In the genomic region with DNA sequence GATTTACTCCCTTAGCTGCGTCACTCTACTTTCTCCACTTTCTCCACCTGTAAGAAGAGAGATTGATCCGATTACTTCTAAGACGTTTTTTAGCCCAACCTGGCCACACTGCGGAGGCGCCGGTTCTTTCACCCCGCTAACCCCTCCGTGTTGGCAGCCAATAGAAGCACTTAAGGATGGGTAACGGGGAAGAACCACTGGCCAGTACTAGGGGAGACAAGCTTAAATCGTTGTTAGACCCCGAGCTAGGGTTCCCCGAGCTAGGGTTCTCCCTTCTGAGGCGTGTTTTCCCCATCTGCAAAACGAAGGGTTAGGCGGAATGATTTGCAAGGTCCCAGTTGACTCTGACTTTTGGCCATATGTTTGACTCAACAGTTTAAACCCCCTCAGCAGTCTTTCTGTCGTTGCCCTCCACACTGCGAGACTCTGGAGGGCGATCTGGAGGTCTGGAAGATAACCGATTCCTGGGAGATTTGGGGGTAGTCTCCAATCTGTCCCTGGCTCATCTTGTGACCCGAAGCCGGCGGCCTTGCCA, we compare ENCODE assay signal across 7 cellular contexts. TPM values are rescaled to one million over a fixed set of nuclear protein-coding genes. Genes with fewer than 3 reads are reported as not detected.
DNase-seq lines count a peak whose midpoint lies in the region; ATAC-seq, FAIRE-seq and TF ChIP-seq lines count a peak whose summit lies in the region.

No MANE protein-coding gene starts in this region.

- no peaks in the 10 kb centered on the region for H3K27me3 ChIP-seq in K562 (ENCODE audit: control insufficient read depth in 2 of 2, insufficient read depth in 2 of 2, low read length in 2 of 2)
- H3K27me3 ChIP-seq in testis, result no peaks in the 10 kb centered on the region

- peak overlapping the region; percentile 82 to 93 for H3K9ac ChIP-seq in K562 (ENCODE audit: insufficient read depth in 1 of 2, low read depth in 2 of 2, low read length in 2 of 2)

- H3K4me1 ChIP-seq in K562 (replicated peaks in 1 of 2; ENCODE audit: control insufficient read depth in 2 of 2, insufficient read depth in 2 of 2, low read length in 2 of 2), result peaks cover 0 to 3% of the 10 kb centered on the region in 2 experiments; a peak in 1 of 5 replicates
- peaks cover 7% of the 10 kb centered on the region for H3K4me1 ChIP-seq in testis

- peak; percentile 5 for ATAC-seq in GM21576 (IDR thresholded peaks at IDR 0.05; ENCODE audit: unreplicated experiment)
- ATAC-seq in K562, result peak; percentile 29
- ATAC-seq in left colon, result peak; percentile 1

- peaks cover 21% of the 10 kb centered on the region; the same call in 2 of the 3 replicates for H3K36me3 ChIP-seq in K562 (ENCODE audit: control insufficient read depth, insufficient read depth, low read length)
- H3K36me3 ChIP-seq in testis (ENCODE audit: low read depth, missing control alignments), result no peaks in the 10 kb centered on the region

- peaks cover 48% of the 10 kb centered on the region for H3K79me2 ChIP-seq in K562 (ENCODE audit: control insufficient read depth, insufficient read depth, low read length)

- in situ Hi-C loops in K562 (cut with MboI), result no loop called here

- no peak for TF ChIP-seq EP300 in K562 (IDR thresholded peaks at IDR 0.05; ENCODE audit: low read length)

- H4K20me1 ChIP-seq in K562 (replicated peaks; ENCODE audit: control insufficient read depth, insufficient read depth, low read length), result no peaks in the 10 kb centered on the region

- intact Hi-C loops in K562 (cut with micrococcal nuclease), result loop anchor here (2.0 kb wide), 2 partner anchors 74 to 656 kb away; a partner anchor contains a TSS
- intact Hi-C loops in left colon (cut with DNase I, micrococcal nuclease), result no loop called here
- intact Hi-C loops in testis (cut with DNase I; ENCODE audit: low total_unique reads), result no loop called here

- peak overlapping the region; percentile 92 for H3K4me2 ChIP-seq in K562 (ENCODE audit: insufficient read depth, low read length)

- H3K4me3 ChIP-seq in GM12864 (ENCODE audit: low read depth, low read length), result peak overlapping the region; percentile 98
- peak overlapping the region; percentile 71 for H3K4me3 ChIP-seq in LNCaP clone FGC (ENCODE audit: low read depth, low read length)
- H3K4me3 ChIP-seq in K562, result peak overlapping the region; percentile 62
- peak overlapping the region; percentile 84 to 88 for H3K4me3 ChIP-seq in testis

- DNase-seq in GM12864 (ENCODE audit: low read depth), result no peak
- no peak for DNase-seq in LNCaP clone FGC (ENCODE audit: low read depth)
- peak in 2 of 4 experiments; percentile 14 to 45 for DNase-seq in K562 (ENCODE audit: extremely low read depth in 1 of 4, low spot score in 3 of 4)
- DNase-seq in left colon, result peak in 1 of 2 donors; percentile 18
- DNase-seq in testis, result peak; percentile 36
- DNase-seq in HuH-7 (ENCODE audit: low spot score), result no peak

- H3K9me1 ChIP-seq in K562 (ENCODE audit: control insufficient read depth, insufficient read depth, low read length), result no peaks in the 10 kb centered on the region

- no peak for TF ChIP-seq POLR2A in K562 (conservative IDR thresholded peaks at IDR 0.05)
- TF ChIP-seq POLR2A in testis (IDR thresholded peaks at IDR 0.05), result no peak

- peak overlapping the region; percentile 87 for H3K27ac ChIP-seq in K562 (ENCODE audit: extremely low read depth, low read depth, low read length)
- H3K27ac ChIP-seq in testis, result peak overlapping the region; percentile 90 to 92

- FAIRE-seq in K562 (lab: Jason Lieb, UNC), result peak; percentile 77

- BruUV-seq in K562 (replicated peaks; lab: Mats Ljungman, UMichigan), result TSS peak; percentile 73

- peak overlapping the region; percentile 98 for H2AFZ ChIP-seq in K562 (ENCODE audit: low read depth, low read length)

- CTCF ChIA-PET in K562 (lab: Yijun Ruan, JAX; ENCODE audit: low intra/inter-chr PET ratio), result no interaction called here

- H3K9me3 ChIP-seq in K562 (replicated peaks; ENCODE audit: control insufficient read depth, insufficient read depth, low read depth, low read length), result 0 out of 2 replicates have a peak, but pooled peaks cover 2% of the 10 kb centered on the region
- no peaks in the 10 kb centered on the region for H3K9me3 ChIP-seq in testis

- POLR2A ChIA-PET in K562 (lab: Yijun Ruan, JAX), result interaction anchor here (0.6 to 1.6 kb wide), 12 partner anchors 8 to 620 kb away, joined by 3 to 6 read pairs (median 4); a partner anchor contains a TSS

- TF ChIP-seq CTCF in GM12864 (IDR thresholded peaks at IDR 0.05; ENCODE audit: low read depth, low read length, missing control alignments), result no peak
- TF ChIP-seq CTCF in LNCaP clone FGC (IDR thresholded peaks at IDR 0.05; ENCODE audit: control insufficient read depth, extremely low read depth, insufficient read depth), result no peak
- peak in 1 of 3 experiments; percentile 4; a peak in 1 of 6 replicates for TF ChIP-seq CTCF in K562 (IDR thresholded peaks at IDR 0.05 in 2 of 3, conservative IDR thresholded peaks at IDR 0.05 in 1 of 3; ENCODE audit: insufficient read depth in 2 of 3, low read depth in 1 of 3, low read length in 3 of 3)
- TF ChIP-seq CTCF in testis (IDR thresholded peaks at IDR 0.05), result no peak

- TF ChIP-seq RAD21 in K562 (CRISPR knock-in tag; conservative IDR thresholded peaks at IDR 0.05 in 1 of 2, IDR thresholded peaks at IDR 0.05 in 1 of 2), result no peak

- WGBS in K562 (ENCODE audit: insufficient coverage, low coverage, missing lambda C conversion rate), result 2% methylated on average over 22 of the region's 22 CpGs
- 4 to 7% methylated on average over 22 of the region's 22 CpGs for WGBS in testis, 2 donors

TF ChIP-seq in K562, 482 proteins besides CTCF, POLR2A, EP300 and RAD21 (continues in another document):
- TF ChIP-seq PHB2 (IDR thresholded peaks at IDR 0.05; ENCODE audit: low read depth), result no peak
- 0 out of 2 replicates have a peak, but pooled peaks have one; percentile 5 for TF ChIP-seq HLTF (IDR thresholded peaks at IDR 0.05)
- TF ChIP-seq TCF7 (IDR thresholded peaks at IDR 0.05; ENCODE audit: borderline replicate concordance), result peak; percentile 29; the same call in 1 of the 2 replicates
- no peak for TF ChIP-seq MCM2 (IDR thresholded peaks at IDR 0.05; ENCODE audit: low read depth)
- TF ChIP-seq SIN3A (IDR thresholded peaks at IDR 0.05; ENCODE audit: borderline replicate concordance in 2 of 2, control insufficient read depth in 1 of 2, low read depth in 2 of 2, low read length in 2 of 2), result peak in 1 of 2 experiments; percentile 18; a peak in 1 of 4 replicates
- peak in 1 of 2 experiments; percentile 5; a peak in 3 of 4 replicates for TF ChIP-seq MAZ (CRISPR knock-in tag; conservative IDR thresholded peaks at IDR 0.05 in 1 of 2, IDR thresholded peaks at IDR 0.05 in 1 of 2)
- no peak for TF ChIP-seq ZNF75A (CRISPR knock-in tag; IDR thresholded peaks at IDR 0.05)
- 0 out of 2 replicates have a peak, but pooled peaks have one; percentile 12 for TF ChIP-seq ZNF12 (CRISPR knock-in tag; IDR thresholded peaks at IDR 0.05)
- TF ChIP-seq BRD9 (IDR thresholded peaks at IDR 0.05; ENCODE audit: low read depth, partially characterized antibody), result peak; percentile 70
- no peak for TF ChIP-seq NR2C2 (CRISPR knock-in tag; IDR thresholded peaks at IDR 0.05)
- TF ChIP-seq NR2C2 (tag; IDR thresholded peaks at IDR 0.05), result peak; percentile 84
- TF ChIP-seq GATA2 (CRISPR knock-in tag; IDR thresholded peaks at IDR 0.05), result 0 out of 2 replicates have a peak, but pooled peaks have one; percentile 54
- TF ChIP-seq ZNF584 (CRISPR knock-in tag; IDR thresholded peaks at IDR 0.05; ENCODE audit: low read depth), result 0 out of 2 replicates have a peak, but pooled peaks have one; percentile 33
- TF ChIP-seq NBN (IDR thresholded peaks at IDR 0.05; ENCODE audit: low read depth), result 0 out of 2 replicates have a peak, but pooled peaks have one; percentile 7
- TF ChIP-seq TEAD1 (CRISPR knock-in tag; IDR thresholded peaks at IDR 0.05), result 0 out of 4 replicates have a peak, but pooled peaks of 1 of the 2 experiments have one; percentile 3
- TF ChIP-seq, protein P1, sequence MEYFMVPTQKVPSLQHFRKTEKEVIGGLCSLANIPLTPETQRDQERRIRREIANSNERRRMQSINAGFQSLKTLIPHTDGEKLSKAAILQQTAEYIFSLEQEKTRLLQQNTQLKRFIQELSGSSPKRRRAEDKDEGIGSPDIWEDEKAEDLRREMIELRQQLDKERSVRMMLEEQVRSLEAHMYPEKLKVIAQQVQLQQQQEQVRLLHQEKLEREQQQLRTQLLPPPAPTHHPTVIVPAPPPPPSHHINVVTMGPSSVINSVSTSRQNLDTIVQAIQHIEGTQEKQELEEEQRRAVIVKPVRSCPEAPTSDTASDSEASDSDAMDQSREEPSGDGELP (CRISPR knock-in tag; IDR thresholded peaks at IDR 0.05; ENCODE audit: borderline replicate concordance), result peak; percentile 4; the same call in 1 of the 2 replicates

RNA-seq across cellular contexts. Expression of a gene that starts 0.6 kb away (rescaled TPM):
- total RNA-seq in K562 (2011; cell fraction: chromatin; rRNA removed; ENCODE audit: low replicate concordance), result 3.4 and 12.5 TPM in 2 replicates
- 3.2 and 3.4 TPM in 2 replicates for total RNA-seq in K562 (2011; cell fraction: nucleolus; rRNA removed)
- 7.4 and 16.9 TPM in 2 replicates for total RNA-seq in K562 (2011; cell fraction: nucleoplasm; rRNA removed)
- total RNA-seq in K562 (2014; rRNA removed), result 9.0 and 13.6 TPM in 2 replicates
- total RNA-seq in K562 (2014; rRNA removed; fragmentation: Illumina TruSeq; extraction: Trizol), result 13.3 and 14.9 TPM in 2 replicates
- total RNA-seq in K562 (2015; rRNA removed; fragmentation: Illumina TruSeq; extraction: Trizol), result 13.5 and 16.0 TPM in 2 replicates
- total RNA-seq in K562 (2021), result 11.2 and 12.9 TPM in 2 replicates
- polyA plus RNA-seq in K562 (2011; rRNA removed), result 23.1 and 26.7 TPM in 2 replicates
- 11.5 and 16.9 TPM in 2 replicates for polyA plus RNA-seq in K562 (2011; cell fraction: cytosol; rRNA removed)
- 7.8 and 11.9 TPM in 2 replicates for polyA plus RNA-seq in K562 (2011; cell fraction: nucleus; rRNA removed)
- polyA plus RNA-seq in K562 (2012), result 13.0 and 16.6 TPM in 2 replicates
- 16.0 and 18.1 TPM in 2 replicates for polyA plus RNA-seq in K562 (2014; fragmentation: Illumina TruSeq; extraction: Trizol)
- polyA plus RNA-seq in K562 (2014; fragmentation: Nextera tagmentation; extraction: Ambion mirVana), result 10 to 100 TPM; 11.6 to 13.9 TPM
- polyA plus RNA-seq in K562 (2014; rRNA removed), result 11.2 and 11.4 TPM in 2 replicates
- 16.6 and 17.3 TPM in 2 replicates for polyA minus RNA-seq in K562 (2011; rRNA and poly(A)+ RNA removed)
- 4.0 and 6.4 TPM in 2 replicates for polyA minus RNA-seq in K562 (2011; cell fraction: cytosol; rRNA and poly(A)+ RNA removed)
- 4.3 and 7.0 TPM in 2 replicates for polyA minus RNA-seq in K562 (2011; cell fraction: nucleus; rRNA and poly(A)+ RNA removed)
- 10 to 100 TPM; 16.1 to 24.7 TPM for total RNA-seq in left colon
- 10 to 100 TPM; 11.1 to 17.3 TPM for total RNA-seq in testis
- polyA plus RNA-seq in testis (ENCODE audit: insufficient read depth, low read depth, low replicate concordance), result 12.6 TPM
